7 cellular contexts compared by ENCODE assay signal in the genomic region with DNA sequence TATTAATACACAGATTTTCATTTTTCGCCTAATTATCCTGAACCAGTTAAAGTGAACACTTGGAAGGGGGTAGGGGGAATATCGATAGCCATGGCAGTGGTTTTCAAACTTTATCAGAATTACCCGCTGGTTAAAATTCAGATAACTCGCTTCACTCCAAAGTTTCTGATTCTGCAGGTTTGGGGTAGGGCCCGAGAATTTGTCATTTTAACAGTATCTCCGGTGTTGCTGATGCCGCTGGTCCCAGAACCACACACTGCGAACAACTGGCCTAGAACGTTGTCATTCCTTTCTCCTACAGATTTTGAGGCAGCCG. TPM values are rescaled to one million over a fixed set of nuclear protein-coding genes. Genes with fewer than 3 reads are reported as not detected.
DNase-seq lines count a peak whose midpoint lies in the region; ATAC-seq and TF ChIP-seq lines count a peak whose summit lies in the region.

No MANE protein-coding gene starts in this region.

- H3K4me1 Mint-ChIP-seq in activated T-helper 17 cell treated with anti-CD3 and anti-CD28 coated beads, Interleukin-2, amount 50 U/mL, for 72 hours = peaks cover 19% of the 10 kb centered on the region

- H3K27ac Mint-ChIP-seq in activated T-helper 17 cell treated with anti-CD3 and anti-CD28 coated beads, Interleukin-2, amount 50 U/mL, for 72 hours = peak overlapping the region; percentile 99

- H3K9me3 Mint-ChIP-seq in activated T-helper 17 cell treated with anti-CD3 and anti-CD28 coated beads, Interleukin-2, amount 50 U/mL, for 72 hours = no peaks in the 10 kb centered on the region

- H3K27ac ChIP-seq in suprapubic skin = peak overlapping the region; percentile 98

- no peaks in the 10 kb centered on the region for H3K27me3 Mint-ChIP-seq in activated T-helper 17 cell treated with anti-CD3 and anti-CD28 coated beads, Interleukin-2, amount 50 U/mL, for 72 hours

- no peak for TF ChIP-seq POLR2A in suprapubic skin (IDR thresholded peaks at IDR 0.05)

- peaks cover 5% of the 10 kb centered on the region for H3K36me3 ChIP-seq in suprapubic skin

- H3K4me3 Mint-ChIP-seq in activated T-helper 17 cell treated with anti-CD3 and anti-CD28 coated beads, Interleukin-2, amount 50 U/mL, for 72 hours = peak overlapping the region; percentile 87

- H3K4me1 ChIP-seq in suprapubic skin = peaks cover 35% of the 10 kb centered on the region

- 9% methylated on average over 10 of the region's 10 CpGs for WGBS in suprapubic skin

- peak overlapping the region; percentile 91 for H3K4me3 ChIP-seq in iPS-18c (ENCODE audit: insufficient read depth, low read depth, low read length)
- H3K4me3 ChIP-seq in suprapubic skin = peak overlapping the region; percentile 75

- no peaks in the 10 kb centered on the region for H3K27me3 ChIP-seq in suprapubic skin

- H3K36me3 Mint-ChIP-seq in activated T-helper 17 cell treated with anti-CD3 and anti-CD28 coated beads, Interleukin-2, amount 50 U/mL, for 72 hours (ENCODE audit: low read depth) = peaks cover 49% of the 10 kb centered on the region

- ATAC-seq in HG02870 (IDR thresholded peaks at IDR 0.05; ENCODE audit: unreplicated experiment) (peak; percentile 9), GM18909 (IDR thresholded peaks at IDR 0.05; ENCODE audit: poor library complexity, unreplicated experiment) (no peak), GM21390 (IDR thresholded peaks at IDR 0.05; ENCODE audit: unreplicated experiment) (no peak)
- no peak for ATAC-seq in activated T-helper 17 cell treated with anti-CD3 and anti-CD28 coated beads, Interleukin-2, amount 50 U/mL, for 72 hours (replicated peaks)

- DNase-seq in suprapubic skin (ENCODE audit: low spot score in 2 of 2) = no peak
- no peak for DNase-seq in stimulated activated CD4-positive, alpha-beta T cell treated with anti-CD3 and anti-CD28 coated beads, Interleukin-12 subunit alpha, Interleukin-12 subunit beta, amount 100 ng/mL, for 4 hours

- TF ChIP-seq CTCF in suprapubic skin (IDR thresholded peaks at IDR 0.05) = no peak

- TF ChIP-seq EP300 in suprapubic skin (IDR thresholded peaks at IDR 0.05) = no peak

- H3K9me3 ChIP-seq in iPS-18c (ENCODE audit: control insufficient read depth, insufficient read depth, low read length) (no peaks in the 10 kb centered on the region), suprapubic skin (no peaks in the 10 kb centered on the region)

RNA-seq across cellular contexts. Expression of a gene that starts 0.3 kb away (rescaled TPM):
- total RNA-seq in activated T-helper 17 cell treated with anti-CD3 and anti-CD28 coated beads, Interleukin-2, amount 50 U/mL, for 72 hours = 10 to 100 TPM; 29.8 to 39.5 TPM
- total RNA-seq in suprapubic skin = 10 to 100 TPM; 18.7 to 33.5 (median 22.8) TPM
